In genomic region chr5:141941307-141941706, GRCh38 we compare ENCODE assay signal across 1 cellular context.
TF ChIP-seq lines count a peak whose summit lies in the region.

No MANE protein-coding gene starts in this region.

TF ChIP-seq in GM23338, 12 proteins besides CTCF, POLR2A, EP300 and RAD21 (continued from another document):
- TF ChIP-seq, protein P1, sequence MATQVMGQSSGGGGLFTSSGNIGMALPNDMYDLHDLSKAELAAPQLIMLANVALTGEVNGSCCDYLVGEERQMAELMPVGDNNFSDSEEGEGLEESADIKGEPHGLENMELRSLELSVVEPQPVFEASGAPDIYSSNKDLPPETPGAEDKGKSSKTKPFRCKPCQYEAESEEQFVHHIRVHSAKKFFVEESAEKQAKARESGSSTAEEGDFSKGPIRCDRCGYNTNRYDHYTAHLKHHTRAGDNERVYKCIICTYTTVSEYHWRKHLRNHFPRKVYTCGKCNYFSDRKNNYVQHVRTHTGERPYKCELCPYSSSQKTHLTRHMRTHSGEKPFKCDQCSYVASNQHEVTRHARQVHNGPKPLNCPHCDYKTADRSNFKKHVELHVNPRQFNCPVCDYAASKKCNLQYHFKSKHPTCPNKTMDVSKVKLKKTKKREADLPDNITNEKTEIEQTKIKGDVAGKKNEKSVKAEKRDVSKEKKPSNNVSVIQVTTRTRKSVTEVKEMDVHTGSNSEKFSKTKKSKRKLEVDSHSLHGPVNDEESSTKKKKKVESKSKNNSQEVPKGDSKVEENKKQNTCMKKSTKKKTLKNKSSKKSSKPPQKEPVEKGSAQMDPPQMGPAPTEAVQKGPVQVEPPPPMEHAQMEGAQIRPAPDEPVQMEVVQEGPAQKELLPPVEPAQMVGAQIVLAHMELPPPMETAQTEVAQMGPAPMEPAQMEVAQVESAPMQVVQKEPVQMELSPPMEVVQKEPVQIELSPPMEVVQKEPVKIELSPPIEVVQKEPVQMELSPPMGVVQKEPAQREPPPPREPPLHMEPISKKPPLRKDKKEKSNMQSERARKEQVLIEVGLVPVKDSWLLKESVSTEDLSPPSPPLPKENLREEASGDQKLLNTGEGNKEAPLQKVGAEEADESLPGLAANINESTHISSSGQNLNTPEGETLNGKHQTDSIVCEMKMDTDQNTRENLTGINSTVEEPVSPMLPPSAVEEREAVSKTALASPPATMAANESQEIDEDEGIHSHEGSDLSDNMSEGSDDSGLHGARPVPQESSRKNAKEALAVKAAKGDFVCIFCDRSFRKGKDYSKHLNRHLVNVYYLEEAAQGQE (IDR thresholded peaks at IDR 0.05; ENCODE audit: unreplicated experiment) = no peak
- TF ChIP-seq, protein P2, sequence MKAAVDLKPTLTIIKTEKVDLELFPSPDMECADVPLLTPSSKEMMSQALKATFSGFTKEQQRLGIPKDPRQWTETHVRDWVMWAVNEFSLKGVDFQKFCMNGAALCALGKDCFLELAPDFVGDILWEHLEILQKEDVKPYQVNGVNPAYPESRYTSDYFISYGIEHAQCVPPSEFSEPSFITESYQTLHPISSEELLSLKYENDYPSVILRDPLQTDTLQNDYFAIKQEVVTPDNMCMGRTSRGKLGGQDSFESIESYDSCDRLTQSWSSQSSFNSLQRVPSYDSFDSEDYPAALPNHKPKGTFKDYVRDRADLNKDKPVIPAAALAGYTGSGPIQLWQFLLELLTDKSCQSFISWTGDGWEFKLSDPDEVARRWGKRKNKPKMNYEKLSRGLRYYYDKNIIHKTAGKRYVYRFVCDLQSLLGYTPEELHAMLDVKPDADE (IDR thresholded peaks at IDR 0.05) = no peak
- TF ChIP-seq EZH2 (IDR thresholded peaks at IDR 0.05; ENCODE audit: low read depth, unreplicated experiment) (no peak), ZNF114 (CRISPR knock-in tag; IDR thresholded peaks at IDR 0.05) (no peak), EZH2phosphoT487 (IDR thresholded peaks at IDR 0.05; ENCODE audit: unreplicated experiment) (no peak), POLR2AphosphoS5 (IDR thresholded peaks at IDR 0.05; ENCODE audit: low read depth) (no peak)
